In the genomic region with DNA sequence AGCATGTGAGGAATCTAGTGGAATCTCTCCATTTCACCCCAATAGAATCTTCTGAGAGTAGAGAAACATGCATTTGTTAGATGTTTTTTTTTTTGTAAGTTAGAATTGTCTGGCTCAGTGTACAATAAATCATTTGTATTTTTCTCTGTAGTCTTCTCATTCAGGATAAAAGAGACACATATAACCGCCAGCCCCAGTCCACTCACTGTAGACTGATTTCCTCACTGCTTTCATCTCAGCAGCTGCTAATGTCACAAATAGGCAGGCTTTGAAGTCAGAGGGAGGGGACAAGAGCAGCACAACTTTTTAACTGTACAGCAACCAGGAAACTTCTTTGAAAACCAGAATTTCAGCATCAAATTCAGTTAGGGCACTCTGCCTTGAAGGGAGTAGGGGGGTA, we compare ENCODE assay signal across 13 cellular contexts.
DNase-seq lines count a peak whose midpoint lies in the region; ATAC-seq and TF ChIP-seq lines count a peak whose summit lies in the region.
"Had no signal": no experiment of that assay in that cellular context is flagged by ENCODE, and none has a peak within 500 bp of the region (broad histone marks: within the 10 kb centered on the region; RNA-seq: fewer than 3 reads in every experiment).

No MANE protein-coding gene starts in this region.

- CTCF ChIA-PET in CD4-positive, alpha-beta T cell (lab: Charles Lee), result no interaction called here
- CTCF ChIA-PET in SK-N-SH (lab: Yijun Ruan, JAX), result interaction anchor here (1.2 kb wide), 1 partner anchor 224 kb away, joined by 4 read pairs; no protein-coding TSS in a partner anchor

- TF ChIP-seq RAD21 in SK-N-SH (IDR thresholded peaks at IDR 0.05; ENCODE audit: low read length), result no peak

- no peaks in the 10 kb centered on the region for H3K36me3 Mint-ChIP-seq in CD4-positive, alpha-beta T cell (ENCODE audit: low read depth)

- H3K9me3 ChIP-seq in CD4-positive, alpha-beta T cell (ENCODE audit: control insufficient read depth, low read length), result no peaks in the 10 kb centered on the region
- H3K9me3 ChIP-seq in SK-N-SH (no peaks in the 10 kb centered on the region), heart right ventricle (no peaks in the 10 kb centered on the region)

- H3K27ac ChIP-seq in CD4-positive, alpha-beta T cell (ENCODE audit: low read depth, low read length), result no peak overlapping the region
- no peak overlapping the region; a peak in 1 of 4 replicates for H3K27ac ChIP-seq in SK-N-SH (ENCODE audit: low read depth in 2 of 2, low read length in 1 of 2)
- peak overlapping the region in 6 of 10 donors; percentile 9 to 61 (median 50) for H3K27ac ChIP-seq in heart right ventricle
- H3K27ac ChIP-seq: C4-2B had no signal

- H3K9me3 Mint-ChIP-seq in CD4-positive, alpha-beta T cell, result no peaks in the 10 kb centered on the region

- H3K79me2 ChIP-seq in SK-N-SH (ENCODE audit: insufficient read depth), result no peaks in the 10 kb centered on the region

- WGBS in SK-N-SH (ENCODE audit: low lambda C conversion rate), result 92% methylated on average over 1 of the region's 1 CpG
- 52 to 67% methylated on average over 1 of the region's 1 CpG for WGBS in heart right ventricle, 2 donors

- POLR2A ChIA-PET in CD4-positive, alpha-beta T cell (lab: Charles Lee), result no interaction called here
- POLR2A ChIA-PET in SK-N-SH (lab: Yijun Ruan, JAX), result no interaction called here

- TF ChIP-seq CTCF in CD4-positive, alpha-beta T cell (IDR thresholded peaks at IDR 0.05), result no peak
- TF ChIP-seq CTCF in SK-N-SH (IDR thresholded peaks at IDR 0.05), result no peak
- no peak for TF ChIP-seq CTCF in heart right ventricle (IDR thresholded peaks at IDR 0.05)

- H3K36me3 ChIP-seq in SK-N-SH (replicated peaks in 1 of 2; ENCODE audit: control insufficient read depth in 1 of 2, insufficient read depth in 2 of 2, low read length in 1 of 2) (no peaks in the 10 kb centered on the region), heart right ventricle (no peaks in the 10 kb centered on the region)

- peaks cover 23 to 25% of the 10 kb centered on the region in 2 experiments for H3K4me1 ChIP-seq in SK-N-SH (ENCODE audit: control insufficient read depth in 1 of 2, insufficient read depth in 2 of 2, low read depth in 1 of 2, low read length in 1 of 2)
- H3K4me1 ChIP-seq in heart right ventricle, result peaks cover 0 to 32% (median 19%) of the 10 kb centered on the region in 9 donors

- H3K9me2 ChIP-seq in SK-N-SH, result no peaks in the 10 kb centered on the region

- no peak overlapping the region for H3K4me3 Mint-ChIP-seq in CD4-positive, alpha-beta T cell
- H3K4me3 Mint-ChIP-seq: T-helper 17 cell had no signal

- peak overlapping the region; percentile 27; the same call in 1 of the 2 replicates for H2AFZ ChIP-seq in SK-N-SH (ENCODE audit: low read depth)

- intact Hi-C loops in CD4-positive, alpha-beta T cell (cut with DNase I, micrococcal nuclease), result no loop called here
- intact Hi-C loops in heart right ventricle (cut with DNase I), result loop anchor here in 7 of 10 donors (5.0 to 10.0 kb wide), 4 partner anchors 394 to 632 kb away; no protein-coding TSS in a partner anchor

- H4K20me1 ChIP-seq in SK-N-SH (ENCODE audit: insufficient read depth), result no peaks in the 10 kb centered on the region

- peak; percentile 48 for ATAC-seq in CD4-positive, alpha-beta T cell (ENCODE audit: poor library complexity)
- ATAC-seq in heart right ventricle, result peak in 7 of 8 donors; percentile 43 to 81 (median 64)
- ATAC-seq: T-helper 17 cell had no signal

- H3K27me3 Mint-ChIP-seq in CD4-positive, alpha-beta T cell, result no peaks in the 10 kb centered on the region
- H3K27me3 Mint-ChIP-seq: T-helper 17 cell had no signal

- no peak overlapping the region for H3K9ac ChIP-seq in SK-N-SH

- no peaks in the 10 kb centered on the region for H3K4me1 Mint-ChIP-seq in CD4-positive, alpha-beta T cell (ENCODE audit: low read depth)

- peak overlapping the region; percentile 6; the same call in 1 of the 2 replicates for H3K4me2 ChIP-seq in SK-N-SH

- DNase-seq in CD4-positive, alpha-beta T cell, result no peak
- DNase-seq in SK-N-SH (no peak), heart right ventricle (no peak), putamen (ENCODE audit: low spot score) (peak; percentile 9), NCI-H345 (lab: John Stamatoyannopoulos, UW) (no peak)
- no peak for DNase-seq in stimulated activated CD8-positive, alpha-beta memory T cell treated with anti-CD3 and anti-CD28 coated beads, Interleukin-4, amount 100 ng/mL, for 48 hours
- no peak for DNase-seq in central memory CD4-positive, alpha-beta T cell
- no peak for DNase-seq in stimulated activated CD4-positive, alpha-beta T cell treated with anti-CD3 and anti-CD28 coated beads, Interleukin-12 subunit alpha, Interleukin-12 subunit beta, amount 100 ng/mL, for 4 hours
- DNase-seq: activated CD4-positive, alpha-beta T cell treated with anti-CD3 and anti-CD28 coated beads, Interleukin-2, amount 50 U/mL, for 4 hours; activated gamma-delta T cell; NCI-H1694 treated with DMSO at 0.1 percent for 48 hours; T-helper 17 cell had no signal

- H3F3A ChIP-seq in SK-N-SH (replicated peaks; ENCODE audit: insufficient read depth), result no peaks in the 10 kb centered on the region

- TF ChIP-seq EP300 in SK-N-SH (IDR thresholded peaks at IDR 0.05; ENCODE audit: borderline replicate concordance in 1 of 2, low read depth in 1 of 2, low read length in 1 of 2), result no peak

- no peak overlapping the region for H3K4me3 ChIP-seq in SK-N-SH (ENCODE audit: low read depth in 2 of 2, low read length in 1 of 2)
- H3K4me3 ChIP-seq in heart right ventricle, result no peak overlapping the region

- H3K27ac Mint-ChIP-seq in CD4-positive, alpha-beta T cell, result no peak overlapping the region
- H3K27ac Mint-ChIP-seq: T-helper 17 cell had no signal

- H3K27me3 ChIP-seq in CD4-positive, alpha-beta T cell (ENCODE audit: control insufficient read depth, insufficient read depth, low read length), result no peaks in the 10 kb centered on the region
- H3K27me3 ChIP-seq in SK-N-SH (ENCODE audit: insufficient read depth) (no peaks in the 10 kb centered on the region), heart right ventricle (no peaks in the 10 kb centered on the region)

TF ChIP-seq in SK-N-SH, 30 proteins besides CTCF, POLR2A, EP300 and RAD21 (continues in another document):
- no peak for TF ChIP-seq GATA2 (CRISPR knock-in tag; IDR thresholded peaks at IDR 0.05)
- TF ChIP-seq, protein P1, sequence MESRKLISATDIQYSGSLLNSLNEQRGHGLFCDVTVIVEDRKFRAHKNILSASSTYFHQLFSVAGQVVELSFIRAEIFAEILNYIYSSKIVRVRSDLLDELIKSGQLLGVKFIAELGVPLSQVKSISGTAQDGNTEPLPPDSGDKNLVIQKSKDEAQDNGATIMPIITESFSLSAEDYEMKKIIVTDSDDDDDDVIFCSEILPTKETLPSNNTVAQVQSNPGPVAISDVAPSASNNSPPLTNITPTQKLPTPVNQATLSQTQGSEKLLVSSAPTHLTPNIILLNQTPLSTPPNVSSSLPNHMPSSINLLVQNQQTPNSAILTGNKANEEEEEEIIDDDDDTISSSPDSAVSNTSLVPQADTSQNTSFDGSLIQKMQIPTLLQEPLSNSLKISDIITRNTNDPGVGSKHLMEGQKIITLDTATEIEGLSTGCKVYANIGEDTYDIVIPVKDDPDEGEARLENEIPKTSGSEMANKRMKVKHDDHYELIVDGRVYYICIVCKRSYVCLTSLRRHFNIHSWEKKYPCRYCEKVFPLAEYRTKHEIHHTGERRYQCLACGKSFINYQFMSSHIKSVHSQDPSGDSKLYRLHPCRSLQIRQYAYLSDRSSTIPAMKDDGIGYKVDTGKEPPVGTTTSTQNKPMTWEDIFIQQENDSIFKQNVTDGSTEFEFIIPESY (IDR thresholded peaks at IDR 0.05; ENCODE audit: borderline replicate concordance, low read depth), result no peak
- no peak for TF ChIP-seq FOXM1 (IDR thresholded peaks at IDR 0.05; ENCODE audit: low read depth)
- TF ChIP-seq TAF1 (IDR thresholded peaks at IDR 0.05; ENCODE audit: borderline replicate concordance, low read depth, low read length), result no peak
- TF ChIP-seq NRF1 (IDR thresholded peaks at IDR 0.05; ENCODE audit: low read depth, low read length), result no peak
- no peak for TF ChIP-seq MEF2A (IDR thresholded peaks at IDR 0.05; ENCODE audit: borderline replicate concordance, low read depth)
- TF ChIP-seq, protein P2, sequence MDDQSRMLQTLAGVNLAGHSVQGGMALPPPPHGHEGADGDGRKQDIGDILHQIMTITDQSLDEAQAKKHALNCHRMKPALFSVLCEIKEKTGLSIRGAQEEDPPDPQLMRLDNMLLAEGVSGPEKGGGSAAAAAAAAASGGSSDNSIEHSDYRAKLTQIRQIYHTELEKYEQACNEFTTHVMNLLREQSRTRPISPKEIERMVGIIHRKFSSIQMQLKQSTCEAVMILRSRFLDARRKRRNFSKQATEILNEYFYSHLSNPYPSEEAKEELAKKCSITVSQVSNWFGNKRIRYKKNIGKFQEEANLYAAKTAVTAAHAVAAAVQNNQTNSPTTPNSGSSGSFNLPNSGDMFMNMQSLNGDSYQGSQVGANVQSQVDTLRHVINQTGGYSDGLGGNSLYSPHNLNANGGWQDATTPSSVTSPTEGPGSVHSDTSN (IDR thresholded peaks at IDR 0.05), result no peak
- no peak for TF ChIP-seq SIN3A (IDR thresholded peaks at IDR 0.05; ENCODE audit: borderline replicate concordance, low read depth, low read length)
- no peak for TF ChIP-seq FOSL2 (IDR thresholded peaks at IDR 0.05; ENCODE audit: borderline replicate concordance, low read depth)
- no peak for TF ChIP-seq RFX5 (IDR thresholded peaks at IDR 0.05; ENCODE audit: low read length)
- no peak for TF ChIP-seq RXRA (IDR thresholded peaks at IDR 0.05; ENCODE audit: borderline replicate concordance, low read depth)
- no peak for TF ChIP-seq MXI1 (IDR thresholded peaks at IDR 0.05; ENCODE audit: low read depth, low read length)
- no peak for TF ChIP-seq TCF12 (IDR thresholded peaks at IDR 0.05)
- TF ChIP-seq ELF1 (IDR thresholded peaks at IDR 0.05), result no peak
- no peak for TF ChIP-seq TEAD4 (IDR thresholded peaks at IDR 0.05; ENCODE audit: borderline replicate concordance, insufficient read depth)
- TF ChIP-seq, protein P3, sequence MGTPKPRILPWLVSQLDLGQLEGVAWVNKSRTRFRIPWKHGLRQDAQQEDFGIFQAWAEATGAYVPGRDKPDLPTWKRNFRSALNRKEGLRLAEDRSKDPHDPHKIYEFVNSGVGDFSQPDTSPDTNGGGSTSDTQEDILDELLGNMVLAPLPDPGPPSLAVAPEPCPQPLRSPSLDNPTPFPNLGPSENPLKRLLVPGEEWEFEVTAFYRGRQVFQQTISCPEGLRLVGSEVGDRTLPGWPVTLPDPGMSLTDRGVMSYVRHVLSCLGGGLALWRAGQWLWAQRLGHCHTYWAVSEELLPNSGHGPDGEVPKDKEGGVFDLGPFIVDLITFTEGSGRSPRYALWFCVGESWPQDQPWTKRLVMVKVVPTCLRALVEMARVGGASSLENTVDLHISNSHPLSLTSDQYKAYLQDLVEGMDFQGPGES (IDR thresholded peaks at IDR 0.05; ENCODE audit: low read depth, low read length), result no peak
- TF ChIP-seq GABPA (IDR thresholded peaks at IDR 0.05; ENCODE audit: low read depth), result no peak
- TF ChIP-seq NFIC (IDR thresholded peaks at IDR 0.05; ENCODE audit: borderline replicate concordance), result no peak

Comparison
In these comparisons a context has a peak if more than half of its experiments do, and no peak if none do; other contexts are left out.
1. H3K27ac ChIP-seq: peak in heart right ventricle (6 of 10); none in CD4-positive, alpha-beta T cell (single experiment) and SK-N-SH (0 of 2).
2. intact Hi-C loops: an anchor here in heart right ventricle (5.0 to 10.0 kb wide); none called in CD4-positive, alpha-beta T cell.